4 cellular contexts compared by ENCODE assay signal in genomic region chr7:149830527-149830926, GRCh38. TPM values are rescaled to one million over a fixed set of nuclear protein-coding genes. Genes with fewer than 3 reads are reported as not detected.
"Had no signal": no experiment of that assay in that cellular context is flagged by ENCODE, and none has a peak within 500 bp of the region (broad histone marks: within the 10 kb centered on the region; RNA-seq: fewer than 3 reads in every experiment).

No MANE protein-coding gene starts in this region.

RNA-seq across cellular contexts. Expression of gene ZNF467, which starts 57.1 kb away (rescaled TPM):
- total RNA-seq: activated CD8-positive, alpha-beta memory T cell treated with anti-CD3 and anti-CD28 coated beads for 36 hours; activated CD8-positive, alpha-beta memory T cell treated with anti-CD3 and anti-CD28 coated beads, Interleukin-2, amount 10 ng/mL, durations not matched to agents 7 days and 5 days; T-helper 1 cell treated with Interleukin-12 subunit alpha and Interleukin-12 subunit beta and Interleukin-4 antibody, amounts not matched to agents 30 ng/mL and 1 ng/mL, for 36 hours; T-helper 2 cell treated with Interferon-gamma antibody and Interleukin-4, amounts not matched to agents 100 ng/mL and 5 ng/mL, for 36 hours had no signal
